In genomic region chr10:112115781-112116385, GRCh38 we compare ENCODE assay signal across 10 cellular contexts.
A peak's percentile ranks its signal among the peaks of the same experiment; 100 is the strongest.
DNase-seq lines count a peak whose midpoint lies in the region; ATAC-seq and TF ChIP-seq lines count a peak whose summit lies in the region.
"Had no signal": no experiment of that assay in that cellular context is flagged by ENCODE, and none has a peak within 500 bp of the region (broad histone marks: within the 10 kb centered on the region; RNA-seq: fewer than 3 reads in every experiment).

No MANE protein-coding gene starts in this region.

- no peaks in the 10 kb centered on the region for H3K4me1 ChIP-seq in naive thymus-derived CD4-positive, alpha-beta T cell (ENCODE audit: control insufficient read depth in 2 of 2, insufficient read depth in 2 of 2, low read length in 2 of 2)
- no peaks in the 10 kb centered on the region for H3K4me1 ChIP-seq in sigmoid colon
- H3K4me1 ChIP-seq: BLaER1 had no signal

- CTCF ChIA-PET in naive thymus-derived CD4-positive, alpha-beta T cell (lab: Charles Lee): interaction anchor here (0.7 to 1.6 kb wide), 2 partner anchors 199 to 416 kb away, joined by 3 to 4 read pairs; no protein-coding TSS in a partner anchor

- peak in 2 of 4 experiments; percentile 10 to 37 for TF ChIP-seq CTCF in sigmoid colon (IDR thresholded peaks at IDR 0.05)

- no peaks in the 10 kb centered on the region for H3K36me3 Mint-ChIP-seq in T-helper 2 cell treated with Interferon-gamma antibody and Interleukin-4, amounts not matched to agents 5 μg/mL and 100 μg/mL, for 36 hours (ENCODE audit: low read depth)
- no peaks in the 10 kb centered on the region for H3K36me3 Mint-ChIP-seq in naive thymus-derived CD4-positive, alpha-beta T cell
- H3K36me3 Mint-ChIP-seq: activated naive CD4-positive, alpha-beta T cell treated with anti-CD3 and anti-CD28 coated beads, Interleukin-2, amount 50 U/mL, for 24 hours had no signal

- no peaks in the 10 kb centered on the region for H3K9me3 Mint-ChIP-seq in T-helper 2 cell treated with Interferon-gamma antibody and Interleukin-4, amounts not matched to agents 5 μg/mL and 100 μg/mL, for 36 hours
- no peaks in the 10 kb centered on the region for H3K9me3 Mint-ChIP-seq in naive thymus-derived CD4-positive, alpha-beta T cell
- H3K9me3 Mint-ChIP-seq: activated naive CD4-positive, alpha-beta T cell treated with anti-CD3 and anti-CD28 coated beads, Interleukin-2, amount 50 U/mL, for 24 hours had no signal

- peaks cover 2% of the 10 kb centered on the region for H3K27me3 Mint-ChIP-seq in T-helper 2 cell treated with Interferon-gamma antibody and Interleukin-4, amounts not matched to agents 5 μg/mL and 100 μg/mL, for 36 hours (ENCODE audit: low read depth)
- peaks cover 0 to 5% (median 0%) of the 10 kb centered on the region in 5 donors for H3K27me3 Mint-ChIP-seq in naive thymus-derived CD4-positive, alpha-beta T cell

- DNase-seq in NCI-H1105 treated with DMSO at 0.1 percent for 48 hours (lab: John Stamatoyannopoulos, UW) (peak; percentile 0), NCI-H1105 (lab: John Stamatoyannopoulos, UW) (no peak), dermis blood vessel endothelial cell (peak; percentile 61), sigmoid colon (no peak)
- peak; percentile 14 for DNase-seq in T-helper 2 cell treated with Interferon-gamma antibody and Interleukin-4, amounts not matched to agents 5 μg/mL and 100 μg/mL, for 36 hours (ENCODE audit: low spot score)
- DNase-seq in naive thymus-derived CD4-positive, alpha-beta T cell: peak in 6 of 9 donors; percentile 14 to 35 (median 22)

- H3K4me1 Mint-ChIP-seq in T-helper 2 cell treated with Interferon-gamma antibody and Interleukin-4, amounts not matched to agents 5 μg/mL and 100 μg/mL, for 36 hours (ENCODE audit: low read depth): no peaks in the 10 kb centered on the region
- H3K4me1 Mint-ChIP-seq in naive thymus-derived CD4-positive, alpha-beta T cell: peaks cover 0 to 2% (median 0%) of the 10 kb centered on the region in 7 donors
- H3K4me1 Mint-ChIP-seq: activated naive CD4-positive, alpha-beta T cell treated with anti-CD3 and anti-CD28 coated beads, Interleukin-2, amount 50 U/mL, for 24 hours had no signal

- H3K36me3 ChIP-seq in naive thymus-derived CD4-positive, alpha-beta T cell (ENCODE audit: control insufficient read depth in 2 of 3, insufficient read depth in 3 of 3, low read length in 3 of 3): no peaks in the 10 kb centered on the region
- H3K36me3 ChIP-seq in sigmoid colon: no peaks in the 10 kb centered on the region
- H3K36me3 ChIP-seq: BLaER1 had no signal

- no peaks in the 10 kb centered on the region for H3K27me3 ChIP-seq in naive thymus-derived CD4-positive, alpha-beta T cell (ENCODE audit: control insufficient read depth in 2 of 2, insufficient read depth in 2 of 2, low read length in 2 of 2)
- no peaks in the 10 kb centered on the region for H3K27me3 ChIP-seq in sigmoid colon
- H3K27me3 ChIP-seq: BLaER1 had no signal

- TF ChIP-seq RAD21 in Ishikawa (IDR thresholded peaks at IDR 0.05; ENCODE audit: low read depth): peak; percentile 56

- peak; percentile 87 for ATAC-seq in GM21528 (IDR thresholded peaks at IDR 0.05; ENCODE audit: low FRiP score, unreplicated experiment)
- ATAC-seq in naive thymus-derived CD4-positive, alpha-beta T cell: peak; percentile 70

- no peak for TF ChIP-seq EP300 in Ishikawa (IDR thresholded peaks at IDR 0.05; ENCODE audit: borderline replicate concordance)
- TF ChIP-seq EP300 in sigmoid colon (IDR thresholded peaks at IDR 0.05): no peak

- WGBS in sigmoid colon, 2 donors: 54 to 65% methylated on average over 12 of the region's 12 CpGs

- no peak overlapping the region for H3K4me3 Mint-ChIP-seq in T-helper 2 cell treated with Interferon-gamma antibody and Interleukin-4, amounts not matched to agents 5 μg/mL and 100 μg/mL, for 36 hours
- H3K4me3 Mint-ChIP-seq in naive thymus-derived CD4-positive, alpha-beta T cell: no peak overlapping the region
- H3K4me3 Mint-ChIP-seq: activated naive CD4-positive, alpha-beta T cell treated with anti-CD3 and anti-CD28 coated beads, Interleukin-2, amount 50 U/mL, for 24 hours had no signal

- TF ChIP-seq POLR2A in sigmoid colon (IDR thresholded peaks at IDR 0.05): no peak

- no peaks in the 10 kb centered on the region for H3K9me3 ChIP-seq in naive thymus-derived CD4-positive, alpha-beta T cell (ENCODE audit: control insufficient read depth in 2 of 3, low read length in 3 of 3)
- no peaks in the 10 kb centered on the region for H3K9me3 ChIP-seq in sigmoid colon
- H3K9me3 ChIP-seq: BLaER1 had no signal

- intact Hi-C loops in naive thymus-derived CD4-positive, alpha-beta T cell (cut with micrococcal nuclease): loop anchor here (2.0 to 10.0 kb wide), 3 partner anchors 199 to 1269 kb away; no protein-coding TSS in a partner anchor
- intact Hi-C loops in sigmoid colon (cut with DNase I): no loop called here

- POLR2A ChIA-PET in naive thymus-derived CD4-positive, alpha-beta T cell (lab: Charles Lee): no interaction called here

- no peak overlapping the region for H3K27ac ChIP-seq in naive thymus-derived CD4-positive, alpha-beta T cell (ENCODE audit: low read depth, low read length)
- no peak overlapping the region for H3K27ac ChIP-seq in sigmoid colon
- H3K27ac ChIP-seq: BLaER1 had no signal

- no peak overlapping the region for H3K27ac Mint-ChIP-seq in T-helper 2 cell treated with Interferon-gamma antibody and Interleukin-4, amounts not matched to agents 5 μg/mL and 100 μg/mL, for 36 hours
- no peak overlapping the region for H3K27ac Mint-ChIP-seq in naive thymus-derived CD4-positive, alpha-beta T cell
- H3K27ac Mint-ChIP-seq: activated naive CD4-positive, alpha-beta T cell treated with anti-CD3 and anti-CD28 coated beads, Interleukin-2, amount 50 U/mL, for 24 hours had no signal

- no peak overlapping the region for H3K4me3 ChIP-seq in naive thymus-derived CD4-positive, alpha-beta T cell (ENCODE audit: low read length)
- H3K4me3 ChIP-seq in sigmoid colon: no peak overlapping the region
- H3K4me3 ChIP-seq: BLaER1 had no signal

TF ChIP-seq in Ishikawa, 13 proteins besides CTCF, POLR2A, EP300 and RAD21:
- no peak for TF ChIP-seq REST (IDR thresholded peaks at IDR 0.05; ENCODE audit: low read depth)

Comparison
In these comparisons a context has a peak if more than half of its experiments do, and no peak if none do; other contexts are left out.
1. DNase-seq: peak in NCI-H1105 treated with DMSO at 0.1 percent for 48 hours (single experiment), T-helper 2 cell treated with Interferon-gamma antibody and Interleukin-4, amounts not matched to agents 5 μg/mL and 100 μg/mL, for 36 hours (single experiment), dermis blood vessel endothelial cell (single experiment) and naive thymus-derived CD4-positive, alpha-beta T cell (6 of 9); none in NCI-H1105 (single experiment) and sigmoid colon (single experiment).